ENCODE assay signal across 16 cellular contexts in genomic region chr5:95771109-95771708, GRCh38. TPM values are rescaled to one million over a fixed set of nuclear protein-coding genes. Genes with fewer than 3 reads are reported as not detected.
DNase-seq lines count a peak whose midpoint lies in the region; ATAC-seq and TF ChIP-seq lines count a peak whose summit lies in the region.
"Had no signal": no experiment of that assay in that cellular context is flagged by ENCODE, and none has a peak within 500 bp of the region (broad histone marks: within the 10 kb centered on the region; RNA-seq: fewer than 3 reads in every experiment).

No MANE protein-coding gene starts in this region.

- peak overlapping the region; percentile 89 to 91 for H3K27ac Mint-ChIP-seq in natural killer cell
- H3K27ac Mint-ChIP-seq in natural killer cell treated with Interleukin-12 subunit alpha and Interleukin-12 subunit beta and Interleukin-15 and Interleukin-18, amount 100 ng/mL, for 72 hours, result no peak overlapping the region
- H3K27ac Mint-ChIP-seq in type B pancreatic cell, result no peak overlapping the region
- H3K27ac Mint-ChIP-seq: activated CD8-positive, alpha-beta memory T cell treated with anti-CD3 and anti-CD28 coated beads, Interleukin-2, amount 10 ng/mL, durations not matched to agents 7 days and 5 days; activated naive CD4-positive, alpha-beta T cell treated with anti-CD3 and anti-CD28 coated beads for 36 hours; CD8-positive, alpha-beta T cell had no signal

- H3K27ac ChIP-seq in ovary, result peak overlapping the region in 1 of 2 donors; percentile 54

- no peak for DNase-seq in natural killer cell
- no peak for DNase-seq in natural killer cell treated with Interleukin-12 subunit alpha and Interleukin-12 subunit beta and Interleukin-15 and Interleukin-18, amount 100 ng/mL, for 72 hours (ENCODE audit: low spot score)
- no peak for DNase-seq in left cardiac atrium
- DNase-seq in ovary, result peak; percentile 59 to 72 (median 67)
- DNase-seq in type B pancreatic cell (ENCODE audit: extremely low spot score, unreplicated experiment), result no peak
- no peak for DNase-seq in activated CD8-positive, alpha-beta memory T cell treated with anti-CD3 and anti-CD28 coated beads, Interleukin-2, amount 50 U/mL, for 4 hours
- no peak for DNase-seq in NCI-H146 (lab: John Stamatoyannopoulos, UW)
- DNase-seq: activated CD8-positive, alpha-beta memory T cell treated with anti-CD3 and anti-CD28 coated beads, Interleukin-2, amount 10 ng/mL, durations not matched to agents 7 days and 5 days; activated naive CD4-positive, alpha-beta T cell treated with anti-CD3 and anti-CD28 coated beads for 36 hours; CD8-positive, alpha-beta T cell; EL; NCI-H345; retina; stimulated activated naive CD4-positive, alpha-beta T cell had no signal

- intact Hi-C loops in natural killer cell (cut with micrococcal nuclease), result no loop called here
- intact Hi-C loops in left cardiac atrium (cut with DNase I), result loop anchor here (10.0 kb wide), 2 partner anchors 106 to 564 kb away; no protein-coding TSS in a partner anchor
- intact Hi-C loops in ovary (cut with DNase I), result no loop called here

- peaks cover 3% of the 10 kb centered on the region for H3K4me1 ChIP-seq in ovary (ENCODE audit: insufficient read depth)

- H3K9me3 Mint-ChIP-seq in natural killer cell, result no peaks in the 10 kb centered on the region
- H3K9me3 Mint-ChIP-seq in natural killer cell treated with Interleukin-12 subunit alpha and Interleukin-12 subunit beta and Interleukin-15 and Interleukin-18, amount 100 ng/mL, for 72 hours, result no peaks in the 10 kb centered on the region
- H3K9me3 Mint-ChIP-seq in type B pancreatic cell, result no peaks in the 10 kb centered on the region
- H3K9me3 Mint-ChIP-seq: activated naive CD4-positive, alpha-beta T cell treated with anti-CD3 and anti-CD28 coated beads for 36 hours; CD8-positive, alpha-beta T cell had no signal

- H3K4me1 Mint-ChIP-seq in natural killer cell, result peaks cover 27 to 32% of the 10 kb centered on the region in 2 donors
- peaks cover 19% of the 10 kb centered on the region in 2 donors for H3K4me1 Mint-ChIP-seq in natural killer cell treated with Interleukin-12 subunit alpha and Interleukin-12 subunit beta and Interleukin-15 and Interleukin-18, amount 100 ng/mL, for 72 hours (ENCODE audit: low read depth in 2 of 2)
- H3K4me1 Mint-ChIP-seq in type B pancreatic cell (ENCODE audit: unreplicated experiment), result no peaks in the 10 kb centered on the region

- ATAC-seq in natural killer cell (no peak), left cardiac atrium (peak; percentile 79 to 92), HG03378 (IDR thresholded peaks at IDR 0.05; ENCODE audit: unreplicated experiment) (no peak)
- ATAC-seq in natural killer cell treated with Interleukin-12 subunit alpha and Interleukin-12 subunit beta and Interleukin-15 and Interleukin-18, amount 100 ng/mL, for 72 hours, result no peak
- ATAC-seq: activated CD8-positive, alpha-beta memory T cell treated with anti-CD3 and anti-CD28 coated beads, Interleukin-2, amount 10 ng/mL, durations not matched to agents 7 days and 5 days; CD8-positive, alpha-beta T cell; GM12878 had no signal

- TF ChIP-seq CTCF in natural killer cell (IDR thresholded peaks at IDR 0.05) (no peak), ovary (IDR thresholded peaks at IDR 0.05) (no peak), type B pancreatic cell (conservative IDR thresholded peaks at IDR 0.05) (no peak)

- H3K36me3 ChIP-seq in ovary, result no peaks in the 10 kb centered on the region

- H3K4me3 ChIP-seq in ovary, result no peak overlapping the region
- H3K4me3 ChIP-seq: GM12878 had no signal

- H3K9me3 ChIP-seq in ovary, result no peaks in the 10 kb centered on the region

- 14 to 22% (median 15%) methylated on average over 7 of the region's 7 CpGs for WGBS in ovary, 3 donors

- no peak for TF ChIP-seq POLR2A in ovary (IDR thresholded peaks at IDR 0.05)

- H3K4me3 Mint-ChIP-seq in natural killer cell (no peak overlapping the region), type B pancreatic cell (no peak overlapping the region)
- H3K4me3 Mint-ChIP-seq in natural killer cell treated with Interleukin-12 subunit alpha and Interleukin-12 subunit beta and Interleukin-15 and Interleukin-18, amount 100 ng/mL, for 72 hours, result no peak overlapping the region
- H3K4me3 Mint-ChIP-seq: activated CD8-positive, alpha-beta memory T cell treated with anti-CD3 and anti-CD28 coated beads, Interleukin-2, amount 10 ng/mL, durations not matched to agents 7 days and 5 days; activated naive CD4-positive, alpha-beta T cell treated with anti-CD3 and anti-CD28 coated beads for 36 hours; CD8-positive, alpha-beta T cell had no signal

- H3K27me3 Mint-ChIP-seq in natural killer cell (ENCODE audit: low read depth in 2 of 2), result no peaks in the 10 kb centered on the region
- H3K27me3 Mint-ChIP-seq in natural killer cell treated with Interleukin-12 subunit alpha and Interleukin-12 subunit beta and Interleukin-15 and Interleukin-18, amount 100 ng/mL, for 72 hours, result no peaks in the 10 kb centered on the region
- H3K27me3 Mint-ChIP-seq in type B pancreatic cell, result no peaks in the 10 kb centered on the region

- H3K36me3 Mint-ChIP-seq in natural killer cell (no peaks in the 10 kb centered on the region), type B pancreatic cell (peaks cover 19% of the 10 kb centered on the region)
- peaks cover 4% of the 10 kb centered on the region for H3K36me3 Mint-ChIP-seq in natural killer cell treated with Interleukin-12 subunit alpha and Interleukin-12 subunit beta and Interleukin-15 and Interleukin-18, amount 100 ng/mL, for 72 hours
- H3K36me3 Mint-ChIP-seq: activated CD8-positive, alpha-beta memory T cell treated with anti-CD3 and anti-CD28 coated beads, Interleukin-2, amount 10 ng/mL, durations not matched to agents 7 days and 5 days; CD8-positive, alpha-beta T cell had no signal

- H3K27me3 ChIP-seq in ovary, result no peaks in the 10 kb centered on the region

- no peak for TF ChIP-seq EP300 in ovary (IDR thresholded peaks at IDR 0.05)

RNA-seq across cellular contexts. Expression of gene RHOBTB3, which starts 40.1 kb away (rescaled TPM):
- total RNA-seq in natural killer cell, result 10 to 100 TPM; 46.5 to 55.1 (median 46.5) TPM
- total RNA-seq in natural killer cell treated with Interleukin-12 subunit alpha and Interleukin-12 subunit beta and Interleukin-15 and Interleukin-18, amount 100 ng/mL, for 72 hours, result 10 to 100 TPM; 14.7 to 17.4 TPM
- 100 to 1,000 TPM; 101 to 110 TPM for total RNA-seq in left cardiac atrium
- total RNA-seq in ovary, result 100 to 1,000 TPM; 106 to 221 (median 200) TPM
- 100 to 1,000 TPM in 1 of 2 donors, 10 to 100 TPM in 1; 52.8 to 133 TPM for polyA plus RNA-seq in ovary
- 41.7 and 76.3 TPM in 2 replicates for total RNA-seq in type B pancreatic cell (ENCODE audit: low replicate concordance)

RNA-seq across cellular contexts. Expression of gene GLRX, which starts 51.3 kb away (rescaled TPM):
- 100 to 1,000 TPM in 1 of 3 donors, 10 to 100 TPM in 2; 59.2 to 102 (median 62.5) TPM for total RNA-seq in natural killer cell
- total RNA-seq in natural killer cell treated with Interleukin-12 subunit alpha and Interleukin-12 subunit beta and Interleukin-15 and Interleukin-18, amount 100 ng/mL, for 72 hours, result 100 to 1,000 TPM; 109 to 408 TPM
- total RNA-seq in left cardiac atrium, result 10 to 100 TPM; 73.1 to 76.0 TPM
- total RNA-seq in ovary, result 10 to 100 TPM in 4 of 7 donors, 1 to 10 TPM in 3; 4.1 to 17.8 (median 11.3) TPM
- polyA plus RNA-seq in ovary, result 10 to 100 TPM; 16.7 to 35.7 TPM
- 17.8 and 18.7 TPM in 2 replicates for total RNA-seq in type B pancreatic cell (ENCODE audit: low replicate concordance)

Comparison
In these comparisons a context has a peak if more than half of its experiments do, and no peak if none do; other contexts are left out.
1. H3K27ac Mint-ChIP-seq: peak in natural killer cell (2 of 2); none in natural killer cell treated with Interleukin-12 subunit alpha and Interleukin-12 subunit beta and Interleukin-15 and Interleukin-18, amount 100 ng/mL, for 72 hours (0 of 2) and type B pancreatic cell (single experiment).
2. ATAC-seq: peak in left cardiac atrium (2 of 2); none in natural killer cell (0 of 3), natural killer cell treated with Interleukin-12 subunit alpha and Interleukin-12 subunit beta and Interleukin-15 and Interleukin-18, amount 100 ng/mL, for 72 hours (0 of 2) and HG03378 (single experiment).
3. DNase-seq: peak in ovary (5 of 5); none in natural killer cell (single experiment), natural killer cell treated with Interleukin-12 subunit alpha and Interleukin-12 subunit beta and Interleukin-15 and Interleukin-18, amount 100 ng/mL, for 72 hours (single experiment), left cardiac atrium (single experiment), type B pancreatic cell (single experiment), activated CD8-positive, alpha-beta memory T cell treated with anti-CD3 and anti-CD28 coated beads, Interleukin-2, amount 50 U/mL, for 4 hours (single experiment) and NCI-H146 (single experiment).
4. intact Hi-C loops: an anchor here in left cardiac atrium (10.0 kb wide); none called in natural killer cell and ovary.